Comparison of ENCODE assay signal across 17 cellular contexts in the genomic region with DNA sequence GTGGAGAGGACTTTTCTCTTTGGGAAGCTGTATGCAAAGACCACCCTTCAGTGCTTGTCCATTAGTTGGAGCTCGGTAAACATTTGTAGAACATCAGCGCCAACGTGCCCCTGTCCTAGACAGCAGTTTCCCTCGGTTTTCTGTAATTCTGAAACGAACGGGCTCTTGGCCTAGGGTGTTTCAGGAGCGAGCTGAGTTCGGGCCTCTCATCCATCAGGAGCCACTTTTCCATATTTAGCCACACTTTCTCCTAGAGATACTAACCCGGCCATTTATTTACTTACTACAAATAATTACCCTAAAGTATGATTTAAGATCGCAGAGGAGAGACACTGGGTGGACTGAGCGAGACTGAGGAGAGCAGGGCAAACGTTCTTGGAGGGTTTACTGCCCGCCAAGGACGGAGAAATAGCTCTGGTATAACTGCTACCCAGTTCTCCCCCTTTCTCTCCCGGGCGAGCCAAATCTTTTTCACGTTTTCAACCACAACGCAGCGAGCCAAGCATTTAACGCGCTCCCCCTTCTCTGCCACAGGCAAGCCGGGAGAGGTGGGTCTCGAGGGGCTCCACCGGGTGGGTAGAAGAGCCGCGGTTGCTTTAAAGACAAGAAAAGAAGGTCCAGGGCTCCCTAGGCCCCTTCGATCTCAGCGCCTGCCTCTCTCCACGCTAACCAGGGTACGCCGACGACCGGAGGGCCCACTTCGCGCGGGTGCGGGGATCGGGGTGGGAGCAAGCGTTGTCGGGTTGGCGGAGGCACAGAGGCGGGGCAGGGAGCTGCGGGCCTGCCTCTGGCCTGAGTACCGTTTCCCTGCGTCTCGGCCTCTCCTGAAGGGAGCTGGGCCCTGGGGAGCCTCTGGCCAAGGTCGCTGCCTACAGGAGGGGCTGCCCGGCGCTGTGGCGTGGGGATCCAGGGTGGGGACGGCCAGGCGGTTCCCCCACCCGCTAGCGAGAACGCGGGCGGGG. TPM values are rescaled to one million over a fixed set of nuclear protein-coding genes. Genes with fewer than 3 reads are reported as not detected.
DNase-seq lines count a peak whose midpoint lies in the region; ATAC-seq and TF ChIP-seq lines count a peak whose summit lies in the region.
"Had no signal": no experiment of that assay in that cellular context is flagged by ENCODE, and none has a peak within 500 bp of the region (broad histone marks: within the 10 kb centered on the region; RNA-seq: fewer than 3 reads in every experiment).

No MANE protein-coding gene starts in this region.

- H3K27me3 Mint-ChIP-seq in nephron progenitor cell (ENCODE audit: low read depth, poor library complexity) = peaks cover 99% of the 10 kb centered on the region

- no peak for TF ChIP-seq POLR2A in gastroesophageal sphincter (IDR thresholded peaks at IDR 0.05)

- H3K27ac Mint-ChIP-seq in nephron progenitor cell = no peak overlapping the region

- WGBS in gastroesophageal sphincter (ENCODE audit: low coverage in 1 of 2), 2 donors = 13 to 26% methylated on average over 18 to 26 of the region's 57 CpGs

- DNase-seq in AG04449 (ENCODE audit: low read depth, low spot score) (no peak), nephron progenitor cell (peak; percentile 48), germinal center (ENCODE audit: low spot score) (no peak), glomerular visceral epithelial cell (ENCODE audit: extremely low spot score) (no peak), foreskin fibroblast (no peak)
- no peak for DNase-seq in activated T-cell treated with anti-CD3 and anti-CD28 coated beads, Interleukin-2, amount 50 U/mL, for 1 hour
- DNase-seq: activated naive CD4-positive, alpha-beta T cell treated with Interleukin-2 at 50 U/mL for 16 hours; effector CD4-positive, alpha-beta T cell; NCI-H2081 treated with DMSO at 0.1 percent for 48 hours; nucleus accumbens; T1000 had no signal

- no peak for TF ChIP-seq EP300 in gastroesophageal sphincter (IDR thresholded peaks at IDR 0.05)

- TF ChIP-seq CTCF in AG04449 (IDR thresholded peaks at IDR 0.05; ENCODE audit: insufficient read depth, low read length, missing control alignments) = no peak
- no peak for TF ChIP-seq CTCF in gastroesophageal sphincter (IDR thresholded peaks at IDR 0.05)
- no peak for TF ChIP-seq CTCF in nephron progenitor cell (IDR thresholded peaks at IDR 0.05)
- no peak for TF ChIP-seq CTCF in foreskin fibroblast (IDR thresholded peaks at IDR 0.05; ENCODE audit: low read depth, low read length)

- CTCF ChIA-PET in AG04449 (lab: Yijun Ruan, JAX) = interaction anchor here (1.0 to 5.0 kb wide), 16 partner anchors 10 to 1008 kb away, joined by 3 to 26 read pairs (median 4); no protein-coding TSS in a partner anchor

- H3K27ac ChIP-seq in HUES48 (ENCODE audit: low read depth, low read length) = no peak overlapping the region
- peak overlapping the region; percentile 26 to 91 (median 85) for H3K27ac ChIP-seq in gastroesophageal sphincter
- H3K27ac ChIP-seq: breast epithelium had no signal

- H3K9me3 ChIP-seq in HUES48 (ENCODE audit: control insufficient read depth, insufficient read depth, low read length) (no peaks in the 10 kb centered on the region), gastroesophageal sphincter (no peaks in the 10 kb centered on the region)
- H3K9me3 ChIP-seq: breast epithelium had no signal

- H3K4me3 ChIP-seq in AG04449 (ENCODE audit: low read depth, low read length) (peak overlapping the region; percentile 76), HUES48 (ENCODE audit: low read depth, low read length) (peak overlapping the region; percentile 37; the same call in 1 of the 2 replicates), gastroesophageal sphincter (peak overlapping the region; percentile 21 to 44), foreskin fibroblast (ENCODE audit: low read depth in 1 of 2, low read length in 2 of 2) (no peak overlapping the region)

- no peak overlapping the region for H3K9ac ChIP-seq in HUES48 (ENCODE audit: low read depth, low read length)

- peaks cover 61% of the 10 kb centered on the region for H3K4me1 ChIP-seq in HUES48 (ENCODE audit: control insufficient read depth, insufficient read depth, low read length)
- H3K4me1 ChIP-seq in gastroesophageal sphincter = peaks cover 0 to 52% (median 13%) of the 10 kb centered on the region in 3 donors

- POLR2A ChIA-PET in AG04449 (lab: Yijun Ruan, JAX) = interaction anchor here (0.6 to 1.5 kb wide), 2 partner anchors 32 to 394 kb away, joined by 3 to 4 read pairs; no protein-coding TSS in a partner anchor

- H3K36me3 Mint-ChIP-seq in nephron progenitor cell (ENCODE audit: low read depth) = no peaks in the 10 kb centered on the region

- peaks cover 78% of the 10 kb centered on the region for H3K4me1 Mint-ChIP-seq in nephron progenitor cell

- peak overlapping the region; percentile 73 for H3K4me3 Mint-ChIP-seq in nephron progenitor cell

- H3K9me3 Mint-ChIP-seq in nephron progenitor cell = no peaks in the 10 kb centered on the region

- H3K36me3 ChIP-seq in HUES48 (ENCODE audit: control insufficient read depth, insufficient read depth, low read length) (no peaks in the 10 kb centered on the region), gastroesophageal sphincter (no peaks in the 10 kb centered on the region)
- H3K36me3 ChIP-seq: breast epithelium had no signal

- H3K27me3 ChIP-seq in HUES48 (ENCODE audit: control insufficient read depth, insufficient read depth, low read length) (peaks cover 99% of the 10 kb centered on the region), gastroesophageal sphincter (peaks cover 100% of the 10 kb centered on the region)

- no peak for ATAC-seq in gastroesophageal sphincter

RNA-seq across cellular contexts. Expression of gene PITX2, which starts 10.8 kb away (rescaled TPM):
- 10 to 100 TPM in 2 of 4 donors, 1 to 10 TPM in 2; 3.5 to 31.3 (median 18.2) TPM for total RNA-seq in gastroesophageal sphincter
- total RNA-seq: glomerular endothelial cell, liver, temporal lobe had no signal

Comparison
In these comparisons a context has a peak if more than half of its experiments do, and no peak if none do; other contexts are left out.
1. H3K4me3 ChIP-seq: peak in AG04449 (single experiment), HUES48 (single experiment) and gastroesophageal sphincter (2 of 2); none in foreskin fibroblast (0 of 2).